22 cellular contexts compared by ENCODE assay signal in genomic region chr7:135928136-135928535, GRCh38.
"Had no signal": no experiment of that assay in that cellular context is flagged by ENCODE, and none has a peak within 500 bp of the region (broad histone marks: within the 10 kb centered on the region; RNA-seq: fewer than 3 reads in every experiment).

No MANE protein-coding gene starts in this region.

- ATAC-seq: activated T-helper 17 cell treated with anti-CD3 and anti-CD28 coated beads, Interleukin-2, amount 50 U/mL, for 72 hours had no signal

- H3K27me3 ChIP-seq: adrenal gland, Peyer's patch had no signal

- H3K9me3 Mint-ChIP-seq: activated B cell treated with CpG ODN at 0.5 μM for 24 hours; activated CD4-positive, alpha-beta T cell treated with anti-CD3 and anti-CD28 coated beads, Interleukin-2, amount 10 ng/mL, durations not matched to agents 24 days and 14 days; activated naive CD4-positive, alpha-beta T cell treated with anti-CD3 and anti-CD28 coated beads for 36 hours; activated T-helper 17 cell treated with anti-CD3 and anti-CD28 coated beads, Interleukin-2, amount 50 U/mL, for 72 hours; T-helper 1 cell treated with Interleukin-12 subunit alpha and Interleukin-12 subunit beta and Interleukin-4 antibody, amounts not matched to agents 30 μg/mL and 1 μg/mL, for 36 hours had no signal

- H3K27me3 Mint-ChIP-seq: activated B cell treated with CpG ODN at 0.5 μM for 24 hours; activated CD4-positive, alpha-beta T cell treated with anti-CD3 and anti-CD28 coated beads, Interleukin-2, amount 10 ng/mL, durations not matched to agents 24 days and 14 days; activated naive CD8-positive, alpha-beta T cell; activated T-helper 17 cell treated with anti-CD3 and anti-CD28 coated beads, Interleukin-2, amount 50 U/mL, for 72 hours had no signal

- H3K27ac ChIP-seq: adrenal gland, Peyer's patch had no signal

- H3K4me1 ChIP-seq: Peyer's patch had no signal

- H3K9me3 ChIP-seq: adrenal gland, Peyer's patch had no signal

- DNase-seq: activated B cell treated with CpG ODN at 0.5 μM for 24 hours; activated CD4-positive, alpha-beta T cell treated with anti-CD3 and anti-CD28 coated beads for 1 hour; activated CD4-positive, alpha-beta T cell treated with anti-CD3 and anti-CD28 coated beads, Interleukin-2, amount 10 ng/mL, durations not matched to agents 24 days and 14 days; activated CD4-positive, alpha-beta T cell treated with anti-CD3 and anti-CD28 coated beads, Interleukin-2, amount 50 U/mL, for 48 hours; activated gamma-delta T cell; activated naive CD4-positive, alpha-beta T cell treated with anti-CD3 and anti-CD28 coated beads for 36 hours; activated T-cell treated with anti-CD3 and anti-CD28 coated beads for 4 hours; activated T-cell treated with anti-CD3 and anti-CD28 coated beads, Interleukin-2, amount 50 U/mL, for 48 hours; adrenal gland; anterior cingulate cortex; KBM-7; NCI-H1048; NCI-H146; NCI-H187 treated with DMSO at 0.1 percent for 48 hours; NCI-H2081 treated with DMSO at 0.1 percent for 48 hours; NCI-H446; NCI-H524; Peyer's patch; SHP77 treated with DMSO at 0.1 percent for 48 hours had no signal

- H3K27ac Mint-ChIP-seq: activated B cell treated with CpG ODN at 0.5 μM for 24 hours; activated CD4-positive, alpha-beta T cell treated with anti-CD3 and anti-CD28 coated beads, Interleukin-2, amount 10 ng/mL, durations not matched to agents 24 days and 14 days; activated naive CD4-positive, alpha-beta T cell treated with anti-CD3 and anti-CD28 coated beads for 36 hours; activated naive CD8-positive, alpha-beta T cell; activated T-helper 17 cell treated with anti-CD3 and anti-CD28 coated beads, Interleukin-2, amount 50 U/mL, for 72 hours; T-helper 1 cell treated with Interleukin-12 subunit alpha and Interleukin-12 subunit beta and Interleukin-4 antibody, amounts not matched to agents 30 μg/mL and 1 μg/mL, for 36 hours had no signal

- H3K4me3 ChIP-seq: adrenal gland, Peyer's patch had no signal

- H3K4me3 Mint-ChIP-seq: activated B cell treated with CpG ODN at 0.5 μM for 24 hours; activated CD4-positive, alpha-beta T cell treated with anti-CD3 and anti-CD28 coated beads, Interleukin-2, amount 10 ng/mL, durations not matched to agents 24 days and 14 days; activated naive CD4-positive, alpha-beta T cell treated with anti-CD3 and anti-CD28 coated beads for 36 hours; activated naive CD8-positive, alpha-beta T cell; activated T-helper 17 cell treated with anti-CD3 and anti-CD28 coated beads, Interleukin-2, amount 50 U/mL, for 72 hours; T-helper 1 cell treated with Interleukin-12 subunit alpha and Interleukin-12 subunit beta and Interleukin-4 antibody, amounts not matched to agents 30 μg/mL and 1 μg/mL, for 36 hours had no signal
